In genomic region chr6:161273752-161274487, GRCh38 we compare ENCODE assay signal across 8 cellular contexts. TPM values are rescaled to one million over a fixed set of nuclear protein-coding genes. Genes with fewer than 3 reads are reported as not detected.
DNase-seq lines count a peak whose midpoint lies in the region; ATAC-seq and TF ChIP-seq lines count a peak whose summit lies in the region.

TSS of gene AGPAT4 (minus strand) at chr6:161274061. CDS start at chr6:161232213, 41,848 bp downstream.

- H3K27me3 Mint-ChIP-seq in endodermal cell (ENCODE audit: insufficient read depth) = peaks cover 3% of the 10 kb centered on the region

- no peaks in the 10 kb centered on the region for H3K9me3 Mint-ChIP-seq in endodermal cell

- H3K36me3 ChIP-seq in endodermal cell (ENCODE audit: control insufficient read depth, insufficient read depth, low read length) (peaks cover 13% of the 10 kb centered on the region), mesodermal cell (ENCODE audit: control insufficient read depth, insufficient read depth, low read length) (peaks cover 20% of the 10 kb centered on the region)

- H3K4me1 ChIP-seq in endodermal cell (ENCODE audit: control insufficient read depth, insufficient read depth, low read length) (peaks cover 4% of the 10 kb centered on the region), mesodermal cell (ENCODE audit: control insufficient read depth, insufficient read depth, low read length, poor library complexity, severe bottlenecking) (peaks cover 9% of the 10 kb centered on the region)

- H3K4me3 Mint-ChIP-seq in endodermal cell = peak within 1 kb of the TSS; percentile 75

- H3K4me1 Mint-ChIP-seq in endodermal cell = peaks cover 27% of the 10 kb centered on the region

- H3K27ac ChIP-seq in endodermal cell (ENCODE audit: low read depth, low read length) (peak within 1 kb of the TSS; percentile 96), mesodermal cell (ENCODE audit: low read depth, low read length, severe bottlenecking) (peak within 1 kb of the TSS; percentile 96)

- H3K4me3 ChIP-seq in endodermal cell (ENCODE audit: low read length) (peak within 1 kb of the TSS; percentile 86), mesodermal cell (ENCODE audit: extremely low read depth, insufficient read depth, low read length, poor library complexity, severe bottlenecking) (peak within 1 kb of the TSS; percentile 62)

- WGBS in endodermal cell (ENCODE audit: insufficient coverage in 1 of 2, insufficient read length in 1 of 2), 2 experiments = 0 to 3% methylated on average over 12 to 18 of the region's 21 CpGs
- WGBS in mesodermal cell (ENCODE audit: insufficient coverage in 2 of 2), 2 experiments = 1 to 4% methylated on average over 10 to 12 of the region's 21 CpGs

- H3K27me3 ChIP-seq in endodermal cell (ENCODE audit: control insufficient read depth, insufficient read depth, low read length, poor library complexity, severe bottlenecking) = no peaks in the 10 kb centered on the region

- ATAC-seq in GM19468 (IDR thresholded peaks at IDR 0.05; ENCODE audit: extremely low read depth, unreplicated experiment) = peak; percentile 92

- DNase-seq in COLO829 (ENCODE audit: low spot score) (peak; percentile 78), HPDE6-E6E7 (ENCODE audit: extremely low spot score) (peak; percentile 91), NOMO-1 treated with dmso at 0.1 percent for 144 hours (lab: John Stamatoyannopoulos, UW; ENCODE audit: unreplicated experiment) (peak; percentile 98), endodermal cell (peak; percentile 90)
- peak; percentile 29 to 58 for DNase-seq in activated CD8-positive, alpha-beta memory T cell treated with anti-CD3 and anti-CD28 coated beads for 4 hours (ENCODE audit: low read depth in 2 of 2)
- peak; percentile 34 to 35 for DNase-seq in stimulated activated CD8-positive, alpha-beta memory T cell treated with anti-CD3 and anti-CD28 coated beads, Interleukin-2, amount 100 ng/mL, for 1 hour (ENCODE audit: low read depth in 2 of 2)

- TF ChIP-seq CTCF in endodermal cell (conservative IDR thresholded peaks at IDR 0.05) = no peak

- peaks cover 19% of the 10 kb centered on the region for H3K36me3 Mint-ChIP-seq in endodermal cell (ENCODE audit: low read depth)

- peak within 1 kb of the TSS; percentile 98 for H3K27ac Mint-ChIP-seq in endodermal cell

- peak within 1 kb of the TSS; percentile 90 for H3K9ac ChIP-seq in endodermal cell (ENCODE audit: extremely low read depth, low read length, poor library complexity, severe bottlenecking)

- no peaks in the 10 kb centered on the region for H3K9me3 ChIP-seq in endodermal cell (ENCODE audit: control insufficient read depth, low read length)
- no peaks in the 10 kb centered on the region for H3K9me3 ChIP-seq in mesodermal cell (ENCODE audit: control insufficient read depth, low read length)

RNA-seq across cellular contexts. Expression of gene AGPAT4, which starts in this region (rescaled TPM):
- 10 to 100 TPM; 61.0 to 61.1 TPM for total RNA-seq in endodermal cell
- polyA plus RNA-seq in endodermal cell (2013, experiment 1 of 2) = 33.8 TPM
- 30.0 TPM for polyA plus RNA-seq in endodermal cell (2013, experiment 2 of 2)
- polyA plus RNA-seq in mesodermal cell (2013, experiment 1 of 2) = 21.3 TPM
- 22.1 TPM for polyA plus RNA-seq in mesodermal cell (2013, experiment 2 of 2)

Comparison
In these comparisons a context has a peak if more than half of its experiments do, and no peak if none do; other contexts are left out.
1. Peak in every context shown above with its lines: DNase-seq, ATAC-seq, H3K4me3 ChIP-seq and H3K27ac ChIP-seq.
2. DNase-seq: peak in every context shown above with its lines; median percentile 98 in NOMO-1 treated with dmso at 0.1 percent for 144 hours; 91 in HPDE6-E6E7; 90 in endodermal cell; 78 in COLO829; 44 in activated CD8-positive, alpha-beta memory T cell treated with anti-CD3 and anti-CD28 coated beads for 4 hours; 34 in stimulated activated CD8-positive, alpha-beta memory T cell treated with anti-CD3 and anti-CD28 coated beads, Interleukin-2, amount 100 ng/mL, for 1 hour.